In genomic region chr19:55382522-55383054, GRCh38 we compare ENCODE assay signal across 15 cellular contexts. TPM values are rescaled to one million over a fixed set of nuclear protein-coding genes. Genes with fewer than 3 reads are reported as not detected.
DNase-seq lines count a peak whose midpoint lies in the region; ATAC-seq, FAIRE-seq and TF ChIP-seq lines count a peak whose summit lies in the region.
"Had no signal": no experiment of that assay in that cellular context is flagged by ENCODE, and none has a peak within 500 bp of the region (broad histone marks: within the 10 kb centered on the region; RNA-seq: fewer than 3 reads in every experiment).

No MANE protein-coding gene starts in this region.

- H2BK120ac ChIP-seq in mesenchymal stem cell (ENCODE audit: low read depth, low read length) = no peak overlapping the region

- DNase-seq in stimulated activated naive CD8-positive, alpha-beta T cell treated with anti-CD3 and anti-CD28 coated beads, Interleukin-15, Interleukin-2, amounts not matched to agents 100 U/mL and 50 U/mL, for 24 hours = no peak
- no peak for DNase-seq in T-cell
- no peak for DNase-seq in glutamatergic neuron
- DNase-seq in globus pallidus (ENCODE audit: low spot score) = no peak
- no peak for DNase-seq in urothelium cell line (ENCODE audit: low spot score)
- no peak for DNase-seq in mesenchymal stem cell
- DNase-seq: BE2C, KBM-7, left lung, RPMI8226 had no signal

- no peaks in the 10 kb centered on the region for H3K9me3 Mint-ChIP-seq in stimulated activated naive CD8-positive, alpha-beta T cell treated with anti-CD3 and anti-CD28 coated beads, Interleukin-15, Interleukin-2, amounts not matched to agents 100 ng/mL and 50 ng/mL, for 24 hours
- H3K9me3 Mint-ChIP-seq in T-cell (no peaks in the 10 kb centered on the region), glutamatergic neuron (ENCODE audit: unreplicated experiment) (peaks cover 28% of the 10 kb centered on the region)

- FAIRE-seq in urothelium cell line (lab: Jason Lieb, UNC) = no peak

- H3K4me1 Mint-ChIP-seq in stimulated activated naive CD8-positive, alpha-beta T cell treated with anti-CD3 and anti-CD28 coated beads, Interleukin-15, Interleukin-2, amounts not matched to agents 100 ng/mL and 50 ng/mL, for 24 hours (ENCODE audit: low read depth) = peaks cover 33% of the 10 kb centered on the region
- H3K4me1 Mint-ChIP-seq in T-cell = peaks cover 41 to 51% (median 48%) of the 10 kb centered on the region in 3 donors
- peaks cover 16% of the 10 kb centered on the region for H3K4me1 Mint-ChIP-seq in glutamatergic neuron (ENCODE audit: low read depth, unreplicated experiment)

- H3K4ac ChIP-seq in mesenchymal stem cell (ENCODE audit: low read depth in 1 of 2, low read length in 2 of 2) = no peak overlapping the region

- H2AFZ ChIP-seq in mesenchymal stem cell (ENCODE audit: low read depth, low read length) = no peak overlapping the region

- H2BK15ac ChIP-seq in mesenchymal stem cell (ENCODE audit: low read depth, poor library complexity, severe bottlenecking) = no peak overlapping the region

- no peak for ATAC-seq in stimulated activated naive CD8-positive, alpha-beta T cell treated with anti-CD3 and anti-CD28 coated beads, Interleukin-15, Interleukin-2, amounts not matched to agents 100 U/mL and 50 U/mL, for 24 hours
- ATAC-seq in T-cell (replicated peaks in 1 of 4) (no peak), HG03571 (IDR thresholded peaks at IDR 0.05; ENCODE audit: unreplicated experiment) (no peak)
- ATAC-seq: left lung had no signal

- H3K79me1 ChIP-seq in mesenchymal stem cell (replicated peaks; ENCODE audit: low read length, poor library complexity, severe bottlenecking) = peaks cover 8% of the 10 kb centered on the region

- H2AK5ac ChIP-seq in mesenchymal stem cell (ENCODE audit: low read length, severe bottlenecking) = no peak overlapping the region

- H3K9ac ChIP-seq in mesenchymal stem cell (ENCODE audit: low read length) = no peak overlapping the region

- no peak for TF ChIP-seq CTCF in glutamatergic neuron (IDR thresholded peaks at IDR 0.05; ENCODE audit: partially characterized antibody, unreplicated experiment)

- 100% methylated on average over 3 of the region's 3 CpGs for WGBS in mesenchymal stem cell

- no peak overlapping the region for H3K4me2 ChIP-seq in mesenchymal stem cell (ENCODE audit: low read length, poor library complexity, severe bottlenecking)

- CTCF ChIA-PET in T-cell (lab: Charles Lee) = no interaction called here

- H3K4me1 ChIP-seq in mesenchymal stem cell (ENCODE audit: control insufficient read depth, insufficient read depth, low read depth, low read length) = peaks cover 26% of the 10 kb centered on the region

- peak overlapping the region; percentile 90 for H3K4me3 Mint-ChIP-seq in stimulated activated naive CD8-positive, alpha-beta T cell treated with anti-CD3 and anti-CD28 coated beads, Interleukin-15, Interleukin-2, amounts not matched to agents 100 ng/mL and 50 ng/mL, for 24 hours
- peak overlapping the region; percentile 76 to 100 (median 83) for H3K4me3 Mint-ChIP-seq in T-cell
- peak overlapping the region; percentile 74 for H3K4me3 Mint-ChIP-seq in glutamatergic neuron (ENCODE audit: unreplicated experiment)

- H3K9me3 ChIP-seq in mesenchymal stem cell (ENCODE audit: control insufficient read depth, low read length) = no peaks in the 10 kb centered on the region
- H3K9me3 ChIP-seq: BE2C, left lung, suprapubic skin had no signal

- H3K36me3 ChIP-seq in mesenchymal stem cell (ENCODE audit: control insufficient read depth in 1 of 2, insufficient read depth in 2 of 2, low read depth in 1 of 2, low read length in 2 of 2) = peaks cover 9% of the 10 kb centered on the region in 2 experiments

- H3K18ac ChIP-seq in mesenchymal stem cell (ENCODE audit: low read depth in 1 of 2, low read length in 2 of 2) = no peak overlapping the region

- H3K4me3 ChIP-seq in mesenchymal stem cell (ENCODE audit: insufficient read depth in 1 of 2, low read depth in 1 of 2, low read length in 2 of 2) = no peak overlapping the region

- H3K14ac ChIP-seq in mesenchymal stem cell (ENCODE audit: low read length in 2 of 2) = no peak overlapping the region

- no peak overlapping the region for H3K23ac ChIP-seq in mesenchymal stem cell (ENCODE audit: low read length in 2 of 2)

- no peak overlapping the region for H4K8ac ChIP-seq in mesenchymal stem cell (ENCODE audit: low read length)

- H3K27me3 Mint-ChIP-seq in stimulated activated naive CD8-positive, alpha-beta T cell treated with anti-CD3 and anti-CD28 coated beads, Interleukin-15, Interleukin-2, amounts not matched to agents 100 ng/mL and 50 ng/mL, for 24 hours = no peaks in the 10 kb centered on the region
- H3K27me3 Mint-ChIP-seq in T-cell (no peaks in the 10 kb centered on the region), glutamatergic neuron (ENCODE audit: unreplicated experiment) (peaks cover 25% of the 10 kb centered on the region)

- H3K36me3 Mint-ChIP-seq in stimulated activated naive CD8-positive, alpha-beta T cell treated with anti-CD3 and anti-CD28 coated beads, Interleukin-15, Interleukin-2, amounts not matched to agents 100 ng/mL and 50 ng/mL, for 24 hours (ENCODE audit: low read depth) = peaks cover 25% of the 10 kb centered on the region
- H3K36me3 Mint-ChIP-seq in T-cell = peaks cover 18% of the 10 kb centered on the region
- H3K36me3 Mint-ChIP-seq in glutamatergic neuron (ENCODE audit: unreplicated experiment) = no peaks in the 10 kb centered on the region

- peak overlapping the region; percentile 95 for H3K27ac Mint-ChIP-seq in stimulated activated naive CD8-positive, alpha-beta T cell treated with anti-CD3 and anti-CD28 coated beads, Interleukin-15, Interleukin-2, amounts not matched to agents 100 ng/mL and 50 ng/mL, for 24 hours
- H3K27ac Mint-ChIP-seq in T-cell (peak overlapping the region; percentile 76 to 83), glutamatergic neuron (ENCODE audit: unreplicated experiment) (peak overlapping the region; percentile 92)

- H2BK5ac ChIP-seq in mesenchymal stem cell (ENCODE audit: low read depth, low read length, poor library complexity, severe bottlenecking) = no peak overlapping the region

- H4K91ac ChIP-seq in mesenchymal stem cell (ENCODE audit: low read length) = no peak overlapping the region

- POLR2A ChIA-PET in T-cell (lab: Charles Lee) = no interaction called here

- peaks cover 0 to 12% of the 10 kb centered on the region in 2 experiments for H3K27me3 ChIP-seq in mesenchymal stem cell (ENCODE audit: control insufficient read depth in 1 of 2, insufficient read depth in 1 of 2, low read length in 2 of 2)
- H3K27me3 ChIP-seq: BE2C had no signal

- no peak overlapping the region for H3K27ac ChIP-seq in mesenchymal stem cell (ENCODE audit: low read length, poor library complexity, severe bottlenecking)
- H3K27ac ChIP-seq: suprapubic skin had no signal

- no peak overlapping the region for H2BK12ac ChIP-seq in mesenchymal stem cell (ENCODE audit: low read length in 2 of 2)

RNA-seq across cellular contexts. Expression of gene TMEM238, which starts 1.5 kb away (rescaled TPM):
- total RNA-seq in T-cell (10 to 100 TPM; 10.8 to 23.2 (median 20.0) TPM), glutamatergic neuron (ENCODE audit: unreplicated experiment) (1.3 TPM)
- 0.18 TPM for polyA plus RNA-seq in mesenchymal stem cell (2013, experiment 1 of 2)
- 0.10 TPM for polyA plus RNA-seq in mesenchymal stem cell (2013, experiment 2 of 2)

RNA-seq across cellular contexts. Expression of gene RPL28, which starts 3.1 kb away (rescaled TPM):
- total RNA-seq in T-cell (1,000 to 10,000 TPM; 3,465 to 4,436 (median 4,286) TPM), glutamatergic neuron (ENCODE audit: unreplicated experiment) (1,087 TPM)
- 3,020 TPM for polyA plus RNA-seq in mesenchymal stem cell (2013, experiment 1 of 2)
- polyA plus RNA-seq in mesenchymal stem cell (2013, experiment 2 of 2) = 2,919 TPM

RNA-seq across cellular contexts. Expression of gene TMEM190, which starts 6.0 kb away (rescaled TPM):
- total RNA-seq in T-cell (not detected), glutamatergic neuron (ENCODE audit: unreplicated experiment) (3.7 TPM)
- polyA plus RNA-seq in mesenchymal stem cell (2013, experiment 1 of 2) = 0.26 TPM
- 0.08 TPM for polyA plus RNA-seq in mesenchymal stem cell (2013, experiment 2 of 2)
- total RNA-seq: dorsolateral prefrontal cortex, glomerular endothelial cell, suprapubic skin had no signal

RNA-seq across cellular contexts. Expression of gene IL11, which starts 12.3 kb away (rescaled TPM):
- total RNA-seq in T-cell = under 1 TPM in 2 of 5 donors, not detected in 3; 0.53 to 0.96 TPM
- total RNA-seq in glutamatergic neuron (ENCODE audit: unreplicated experiment) = 18.1 TPM
- 6.4 TPM for polyA plus RNA-seq in mesenchymal stem cell (2013, experiment 1 of 2)
- polyA plus RNA-seq in mesenchymal stem cell (2013, experiment 2 of 2) = 6.1 TPM

RNA-seq across cellular contexts. Expression of gene GARIN5B, which starts 19.5 kb away (rescaled TPM):
- total RNA-seq in T-cell (not detected), glutamatergic neuron (ENCODE audit: unreplicated experiment) (0.17 TPM)
- not detected for polyA plus RNA-seq in mesenchymal stem cell (2013, experiment 1 of 2)
- not detected for polyA plus RNA-seq in mesenchymal stem cell (2013, experiment 2 of 2)
- total RNA-seq: glomerular endothelial cell, left lung, suprapubic skin had no signal
